8 cellular contexts compared by ENCODE assay signal in the genomic region with DNA sequence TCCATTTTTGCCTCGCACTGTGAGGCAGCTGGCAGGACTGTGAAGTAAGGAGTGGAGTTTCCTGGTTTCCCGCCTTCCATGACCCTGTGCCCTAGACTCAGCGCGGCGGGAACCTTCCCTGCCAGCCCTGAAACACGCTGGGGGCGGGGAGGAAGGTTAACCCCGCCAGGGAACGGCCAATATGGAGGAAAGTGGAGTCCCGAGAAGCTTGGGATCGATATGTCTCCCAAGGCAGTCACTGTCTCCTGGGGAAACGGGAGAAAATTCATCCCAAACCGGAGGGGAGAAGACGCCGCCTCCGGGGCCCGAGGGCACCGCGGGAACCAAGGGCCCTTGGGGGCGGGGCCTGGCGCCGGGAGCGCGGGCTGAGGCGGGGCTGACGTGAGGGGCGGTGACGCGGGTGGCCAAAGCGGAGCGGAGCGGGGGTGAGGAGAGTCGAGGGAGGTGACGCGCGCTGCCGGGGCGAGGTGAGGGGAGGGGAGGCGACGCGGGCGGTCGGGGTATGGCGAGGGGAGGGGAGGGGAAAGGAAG. TPM values are rescaled to one million over a fixed set of nuclear protein-coding genes. Genes with fewer than 3 reads are reported as not detected.
DNase-seq lines count a peak whose midpoint lies in the region; ATAC-seq and TF ChIP-seq lines count a peak whose summit lies in the region.

Gene HMCES, plus strand, starts transcription at position 432 of the 531 bp plus-strand sequence. CDS start 863 bp downstream, outside the sequence.

- no peaks in the 10 kb centered on the region for H3K9me3 Mint-ChIP-seq in CD8-positive, alpha-beta T cell

- H2AFZ ChIP-seq in PC-3 (ENCODE audit: low read length), result peak within 1 kb of the TSS; percentile 82

- peak; percentile 88 to 97 (median 93) for DNase-seq in CD8-positive, alpha-beta T cell
- DNase-seq in KBM-7, result peak; percentile 83
- peak; percentile 82 for DNase-seq in PC-3
- DNase-seq in activated T-cell treated with anti-CD3 and anti-CD28 coated beads for 48 hours (ENCODE audit: low read depth), result peak; percentile 92
- DNase-seq in epithelial cell of esophagus (ENCODE audit: low read depth), result peak; percentile 90
- DNase-seq in middle frontal gyrus (ENCODE audit: extremely low spot score, low spot score), result peak; percentile 88
- peak; percentile 87 to 91 for DNase-seq in stimulated activated CD8-positive, alpha-beta memory T cell treated with anti-CD3 and anti-CD28 coated beads, Interleukin-2, amount 100 ng/mL, for 1 hour (ENCODE audit: low read depth in 2 of 2)

- H3K9ac ChIP-seq in PC-3 (ENCODE audit: low read length), result peak within 1 kb of the TSS; percentile 94

- H3K27ac Mint-ChIP-seq in CD8-positive, alpha-beta T cell, result peak within 1 kb of the TSS; percentile 97

- H3K4me1 ChIP-seq in CD8-positive, alpha-beta T cell (ENCODE audit: insufficient read depth, low read length), result peaks cover 39% of the 10 kb centered on the region
- H3K4me1 ChIP-seq in PC-3 (ENCODE audit: insufficient read depth, low read length), result peaks cover 25% of the 10 kb centered on the region

- no TSS peak for BruUV-seq in PC-3 (replicated peaks; lab: Mats Ljungman, UMichigan)

- H3K27me3 Mint-ChIP-seq in CD8-positive, alpha-beta T cell (ENCODE audit: low read depth), result no peaks in the 10 kb centered on the region

- H3K4me3 ChIP-seq in CD8-positive, alpha-beta T cell (ENCODE audit: low read depth, low read length), result peak within 1 kb of the TSS; percentile 92
- H3K4me3 ChIP-seq in PC-3 (ENCODE audit: low read length), result peak within 1 kb of the TSS; percentile 99
- peak within 1 kb of the TSS; percentile 89 for H3K4me3 ChIP-seq in epithelial cell of esophagus (ENCODE audit: low read length)

- in situ Hi-C loops in KBM-7 (cut with MboI; ENCODE audit: low pct_unique_long_range_greater_than_20kb, low sequenced_read_pairs), result no loop called here

- H3K9me3 ChIP-seq in CD8-positive, alpha-beta T cell (ENCODE audit: low read length), result no peaks in the 10 kb centered on the region
- H3K9me3 ChIP-seq in PC-3 (ENCODE audit: low read length), result no peaks in the 10 kb centered on the region

- H3K36me3 ChIP-seq in CD8-positive, alpha-beta T cell (ENCODE audit: insufficient read depth, low read length), result peaks cover 30% of the 10 kb centered on the region
- H3K36me3 ChIP-seq in PC-3 (ENCODE audit: low read depth, low read length), result peaks cover 13% of the 10 kb centered on the region

- peaks cover 28% of the 10 kb centered on the region for H3K79me2 ChIP-seq in PC-3 (ENCODE audit: low read length)

- no peaks in the 10 kb centered on the region for H3K9me2 ChIP-seq in PC-3 (replicated peaks; ENCODE audit: low read length)

- ATAC-seq in CD8-positive, alpha-beta T cell, result peak; percentile 94
- ATAC-seq in GM21528 (IDR thresholded peaks at IDR 0.05; ENCODE audit: low FRiP score, unreplicated experiment) (peak; percentile 39), PC-3 (peak; percentile 82)

- H3K36me3 Mint-ChIP-seq in CD8-positive, alpha-beta T cell, result peaks cover 64% of the 10 kb centered on the region

- H3K27me3 ChIP-seq in CD8-positive, alpha-beta T cell (ENCODE audit: insufficient read depth, low read length), result no peaks in the 10 kb centered on the region
- no peaks in the 10 kb centered on the region for H3K27me3 ChIP-seq in PC-3 (ENCODE audit: low read length)

- CTCF ChIA-PET in CD8-positive, alpha-beta T cell (lab: Charles Lee), result interaction anchor here (0.6 to 1.3 kb wide), 3 partner anchors 23 to 308 kb away, joined by 3 read pairs; a partner anchor contains a TSS
- CTCF ChIA-PET in PC-3 (lab: Charles Lee), result no interaction called here

- H3K4me2 ChIP-seq in PC-3 (ENCODE audit: low read length), result peak within 1 kb of the TSS; percentile 100

- POLR2A ChIA-PET in CD8-positive, alpha-beta T cell (lab: Charles Lee), result interaction anchor here (0.6 to 3.2 kb wide), 16 partner anchors 17 to 356 kb away, joined by 3 to 49 read pairs (median 3); partner anchors contain the start of genes CNBP, COPG1, IFT122 and MBD4
- POLR2A ChIA-PET in PC-3 (lab: Charles Lee; ENCODE audit: unreplicated experiment), result no interaction called here

- H3K27ac ChIP-seq in CD8-positive, alpha-beta T cell (ENCODE audit: low read depth, low read length), result peak within 1 kb of the TSS; percentile 93
- peak within 1 kb of the TSS; percentile 79 for H3K27ac ChIP-seq in PC-3 (ENCODE audit: low read length)

- H4K20me1 ChIP-seq in PC-3 (ENCODE audit: low read length), result no peaks in the 10 kb centered on the region

- H3F3A ChIP-seq in PC-3 (ENCODE audit: low read length, unreplicated experiment), result no peaks in the 10 kb centered on the region

- peaks cover 42% of the 10 kb centered on the region for H3K4me1 Mint-ChIP-seq in CD8-positive, alpha-beta T cell (ENCODE audit: low read depth)

- no peak for TF ChIP-seq CTCF in CD8-positive, alpha-beta T cell (IDR thresholded peaks at IDR 0.05)
- no peak for TF ChIP-seq CTCF in PC-3 (conservative IDR thresholded peaks at IDR 0.05; ENCODE audit: low read depth, low read length)
- no peak for TF ChIP-seq CTCF in epithelial cell of esophagus (IDR thresholded peaks at IDR 0.05; ENCODE audit: insufficient read depth, low read depth, low read length, missing control alignments)

- intact Hi-C loops in CD8-positive, alpha-beta T cell (cut with DNase I, micrococcal nuclease), result loop anchor here (1.0 to 10.0 kb wide), 14 partner anchors 29 to 1204 kb away; partner anchors contain the start of genes ACAD9 (in 1 of the 2), COPG1 (in 1 of the 2), IFT122 (in 1 of the 2) and ISY1 (in 1 of the 2)
- intact Hi-C loops in PC-3 (cut with micrococcal nuclease), result loop anchor here (5.0 kb wide), 1 partner anchor 34 kb away; no protein-coding TSS in a partner anchor

- H3K4me3 Mint-ChIP-seq in CD8-positive, alpha-beta T cell, result peak within 1 kb of the TSS; percentile 95

RNA-seq across cellular contexts. Expression of gene HMCES, which starts in this region (rescaled TPM):
- 10 to 100 TPM; 69.5 to 78.7 TPM for total RNA-seq in CD8-positive, alpha-beta T cell
- 28.8 and 34.3 TPM in 2 replicates for total RNA-seq in PC-3 (2014; rRNA removed)

Comparison
In these comparisons a context has a peak if more than half of its experiments do, and no peak if none do; other contexts are left out.
1. Peak in every context shown above with its lines: DNase-seq, ATAC-seq, H3K4me3 ChIP-seq and H3K27ac ChIP-seq.
2. ATAC-seq: peak in every context shown above with its lines; median percentile 94 in CD8-positive, alpha-beta T cell; 82 in PC-3; 39 in GM21528.